In the genomic region with DNA sequence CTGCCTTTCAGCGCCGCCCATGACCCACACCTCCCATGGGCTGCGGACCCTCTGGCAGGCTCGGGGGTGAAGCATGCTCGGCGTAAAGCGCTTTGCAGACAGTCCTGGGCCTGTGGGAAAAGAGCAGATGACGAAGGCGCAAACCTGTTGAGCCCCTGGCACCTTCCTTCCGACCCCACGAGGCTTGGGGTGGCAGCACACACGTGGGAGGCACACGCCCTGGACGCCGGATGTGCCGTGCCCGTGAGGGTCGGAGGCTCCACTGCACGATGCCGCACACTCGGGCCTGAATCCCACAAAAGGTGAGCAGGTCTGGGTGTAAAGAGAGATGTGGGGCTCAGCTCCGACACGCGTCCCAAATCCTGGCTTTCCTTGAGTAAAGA, we compare ENCODE assay signal across 13 cellular contexts.
DNase-seq lines count a peak whose midpoint lies in the region; ATAC-seq and TF ChIP-seq lines count a peak whose summit lies in the region.
"Had no signal": no experiment of that assay in that cellular context is flagged by ENCODE, and none has a peak within 500 bp of the region (broad histone marks: within the 10 kb centered on the region; RNA-seq: fewer than 3 reads in every experiment).

No MANE protein-coding gene starts in this region.

- no peaks in the 10 kb centered on the region for H3K36me3 Mint-ChIP-seq in WTC11

- no peaks in the 10 kb centered on the region for H3K79me2 ChIP-seq in GM23248 (ENCODE audit: insufficient read depth)

- no peak overlapping the region for H3K4me3 Mint-ChIP-seq in WTC11
- H3K4me3 Mint-ChIP-seq: CD4-positive, alpha-beta memory T cell had no signal

- no peak overlapping the region for H2AFZ ChIP-seq in GM23248

- no peaks in the 10 kb centered on the region for H3K27me3 Mint-ChIP-seq in WTC11 (ENCODE audit: low read depth)
- H3K27me3 Mint-ChIP-seq: CD4-positive, alpha-beta memory T cell had no signal

- no peak for TF ChIP-seq CTCF in left ventricle myocardium inferior (IDR thresholded peaks at IDR 0.05; ENCODE audit: borderline replicate concordance)
- no peak for TF ChIP-seq CTCF in WTC11 (IDR thresholded peaks at IDR 0.05)
- TF ChIP-seq CTCF in lower lobe of right lung (IDR thresholded peaks at IDR 0.05), result no peak
- no peak for TF ChIP-seq CTCF in GM10248 (IDR thresholded peaks at IDR 0.05; ENCODE audit: control extremely low read depth, extremely low read depth, low read depth, missing control alignments)

- peak overlapping the region; percentile 57; the same call in 1 of the 2 replicates for H3K27ac Mint-ChIP-seq in WTC11

- CTCF ChIA-PET in WTC11 (lab: Charles Lee), result no interaction called here
- CTCF ChIA-PET in GM10248 (lab: Yijun Ruan, JAX), result no interaction called here

- H3K27ac ChIP-seq in left ventricle myocardium inferior (replicated peaks), result no peak overlapping the region
- H3K27ac ChIP-seq in lower lobe of right lung, result no peak overlapping the region
- no peak overlapping the region for H3K27ac ChIP-seq in GM23248
- H3K27ac ChIP-seq: C4-2B, HL-60 had no signal

- no peaks in the 10 kb centered on the region for H3K9me3 Mint-ChIP-seq in WTC11

- H3F3A ChIP-seq in GM23248 (ENCODE audit: insufficient read depth), result no peaks in the 10 kb centered on the region

- no peaks in the 10 kb centered on the region for H3K9me3 ChIP-seq in left ventricle myocardium inferior (replicated peaks)
- no peaks in the 10 kb centered on the region for H3K9me3 ChIP-seq in lower lobe of right lung
- no peaks in the 10 kb centered on the region for H3K9me3 ChIP-seq in GM23248 (ENCODE audit: low read depth)

- no peak overlapping the region for H3K9ac ChIP-seq in GM23248

- intact Hi-C loops in left ventricle myocardium superior (cut with micrococcal nuclease), result no loop called here
- intact Hi-C loops in left ventricle myocardium inferior (cut with micrococcal nuclease), result no loop called here
- intact Hi-C loops in lower lobe of right lung (cut with DNase I), result no loop called here

- H4K20me1 ChIP-seq in GM23248 (ENCODE audit: insufficient read depth), result no peaks in the 10 kb centered on the region

- H3K27me3 ChIP-seq in left ventricle myocardium inferior (ENCODE audit: low read depth) (no peaks in the 10 kb centered on the region), lower lobe of right lung (ENCODE audit: low read depth) (no peaks in the 10 kb centered on the region), GM23248 (replicated peaks; ENCODE audit: insufficient read depth) (no peaks in the 10 kb centered on the region)

- in situ Hi-C loops in GM23248 (cut with MboI), result no loop called here

- H3K4me1 Mint-ChIP-seq in WTC11, result no peaks in the 10 kb centered on the region

- H3K36me3 ChIP-seq in left ventricle myocardium inferior, result no peaks in the 10 kb centered on the region
- H3K36me3 ChIP-seq in lower lobe of right lung, result peaks cover 12% of the 10 kb centered on the region
- no peaks in the 10 kb centered on the region for H3K36me3 ChIP-seq in GM23248 (ENCODE audit: low read depth)

- POLR2A ChIA-PET in WTC11 (lab: Charles Lee), result no interaction called here
- POLR2A ChIA-PET in GM10248 (lab: Yijun Ruan, JAX), result no interaction called here

- H3K4me2 ChIP-seq in GM23248 (ENCODE audit: unreplicated experiment), result no peak overlapping the region

- ATAC-seq in left ventricle myocardium superior (no peak), WTC11 (no peak), lower lobe of right lung (peak in 1 of 2 donors; percentile 31), HG03442 (IDR thresholded peaks at IDR 0.05; ENCODE audit: unreplicated experiment) (no peak)

- H3K4me1 ChIP-seq in left ventricle myocardium inferior, result peaks cover 5% of the 10 kb centered on the region
- H3K4me1 ChIP-seq in lower lobe of right lung, result no peaks in the 10 kb centered on the region
- H3K4me1 ChIP-seq in GM23248 (ENCODE audit: insufficient read depth), result no peaks in the 10 kb centered on the region

- no peaks in the 10 kb centered on the region for H3K9me2 ChIP-seq in GM23248 (ENCODE audit: insufficient read depth)

- WGBS in GM23248 (ENCODE audit: low coverage in 1 of 2, low lambda C conversion rate in 2 of 2, missing lambda C conversion rate in 2 of 2), 2 experiments, result 88 to 94% methylated on average over 23 to 24 of the region's 24 CpGs

- DNase-seq in left ventricle myocardium superior (peak; percentile 17), left ventricle myocardium inferior (no peak), WTC11 (ENCODE audit: low spot score) (no peak), lower lobe of right lung (peak; percentile 32), GM23248 (no peak), GM10248 (ENCODE audit: extremely low spot score) (no peak)
- DNase-seq: ACHN; CD4-positive, alpha-beta memory T cell; DMS79 treated with DMSO at 0.1 percent for 48 hours; EL had no signal

- H3K4me3 ChIP-seq in left ventricle myocardium inferior, result no peak overlapping the region
- H3K4me3 ChIP-seq in lower lobe of right lung, result no peak overlapping the region
- H3K4me3 ChIP-seq in GM23248, result no peak overlapping the region

TF ChIP-seq in WTC11, 78 proteins besides CTCF, POLR2A, EP300 and RAD21:
- TF ChIP-seq ELF4 (CRISPR knock-in tag; IDR thresholded peaks at IDR 0.05; ENCODE audit: low read depth), result no peak
- TF ChIP-seq, protein P1, sequence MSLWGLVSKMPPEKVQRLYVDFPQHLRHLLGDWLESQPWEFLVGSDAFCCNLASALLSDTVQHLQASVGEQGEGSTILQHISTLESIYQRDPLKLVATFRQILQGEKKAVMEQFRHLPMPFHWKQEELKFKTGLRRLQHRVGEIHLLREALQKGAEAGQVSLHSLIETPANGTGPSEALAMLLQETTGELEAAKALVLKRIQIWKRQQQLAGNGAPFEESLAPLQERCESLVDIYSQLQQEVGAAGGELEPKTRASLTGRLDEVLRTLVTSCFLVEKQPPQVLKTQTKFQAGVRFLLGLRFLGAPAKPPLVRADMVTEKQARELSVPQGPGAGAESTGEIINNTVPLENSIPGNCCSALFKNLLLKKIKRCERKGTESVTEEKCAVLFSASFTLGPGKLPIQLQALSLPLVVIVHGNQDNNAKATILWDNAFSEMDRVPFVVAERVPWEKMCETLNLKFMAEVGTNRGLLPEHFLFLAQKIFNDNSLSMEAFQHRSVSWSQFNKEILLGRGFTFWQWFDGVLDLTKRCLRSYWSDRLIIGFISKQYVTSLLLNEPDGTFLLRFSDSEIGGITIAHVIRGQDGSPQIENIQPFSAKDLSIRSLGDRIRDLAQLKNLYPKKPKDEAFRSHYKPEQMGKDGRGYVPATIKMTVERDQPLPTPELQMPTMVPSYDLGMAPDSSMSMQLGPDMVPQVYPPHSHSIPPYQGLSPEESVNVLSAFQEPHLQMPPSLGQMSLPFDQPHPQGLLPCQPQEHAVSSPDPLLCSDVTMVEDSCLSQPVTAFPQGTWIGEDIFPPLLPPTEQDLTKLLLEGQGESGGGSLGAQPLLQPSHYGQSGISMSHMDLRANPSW (CRISPR knock-in tag; conservative IDR thresholded peaks at IDR 0.05; ENCODE audit: low read depth), result no peak
- TF ChIP-seq, protein P2, sequence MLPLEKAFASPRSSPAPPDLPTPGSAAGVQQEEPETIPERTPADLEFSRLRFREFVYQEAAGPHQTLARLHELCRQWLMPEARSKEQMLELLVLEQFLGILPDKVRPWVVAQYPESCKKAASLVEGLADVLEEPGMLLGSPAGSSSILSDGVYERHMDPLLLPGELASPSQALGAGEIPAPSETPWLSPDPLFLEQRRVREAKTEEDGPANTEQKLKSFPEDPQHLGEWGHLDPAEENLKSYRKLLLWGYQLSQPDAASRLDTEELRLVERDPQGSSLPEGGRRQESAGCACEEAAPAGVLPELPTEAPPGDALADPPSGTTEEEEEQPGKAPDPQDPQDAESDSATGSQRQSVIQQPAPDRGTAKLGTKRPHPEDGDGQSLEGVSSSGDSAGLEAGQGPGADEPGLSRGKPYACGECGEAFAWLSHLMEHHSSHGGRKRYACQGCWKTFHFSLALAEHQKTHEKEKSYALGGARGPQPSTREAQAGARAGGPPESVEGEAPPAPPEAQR (CRISPR knock-in tag; IDR thresholded peaks at IDR 0.05), result no peak
- TF ChIP-seq ETV6 (CRISPR knock-in tag; IDR thresholded peaks at IDR 0.05), result no peak
- TF ChIP-seq ZBTB21 (CRISPR knock-in tag; IDR thresholded peaks at IDR 0.05; ENCODE audit: borderline replicate concordance), result no peak
- TF ChIP-seq, protein P3, sequence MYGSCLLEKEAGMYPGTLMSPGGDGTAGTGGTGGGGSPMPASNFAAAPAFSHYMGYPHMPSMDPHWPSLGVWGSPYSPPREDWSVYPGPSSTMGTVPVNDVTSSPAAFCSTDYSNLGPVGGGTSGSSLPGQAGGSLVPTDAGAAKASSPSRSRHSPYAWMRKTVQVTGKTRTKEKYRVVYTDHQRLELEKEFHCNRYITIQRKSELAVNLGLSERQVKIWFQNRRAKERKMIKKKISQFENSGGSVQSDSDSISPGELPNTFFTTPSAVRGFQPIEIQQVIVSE (CRISPR knock-in tag; IDR thresholded peaks at IDR 0.05; ENCODE audit: borderline replicate concordance), result no peak
- no peak for TF ChIP-seq RORB (CRISPR knock-in tag; IDR thresholded peaks at IDR 0.05)
- no peak for TF ChIP-seq ZNF416 (CRISPR knock-in tag; IDR thresholded peaks at IDR 0.05)
- TF ChIP-seq, protein P4, sequence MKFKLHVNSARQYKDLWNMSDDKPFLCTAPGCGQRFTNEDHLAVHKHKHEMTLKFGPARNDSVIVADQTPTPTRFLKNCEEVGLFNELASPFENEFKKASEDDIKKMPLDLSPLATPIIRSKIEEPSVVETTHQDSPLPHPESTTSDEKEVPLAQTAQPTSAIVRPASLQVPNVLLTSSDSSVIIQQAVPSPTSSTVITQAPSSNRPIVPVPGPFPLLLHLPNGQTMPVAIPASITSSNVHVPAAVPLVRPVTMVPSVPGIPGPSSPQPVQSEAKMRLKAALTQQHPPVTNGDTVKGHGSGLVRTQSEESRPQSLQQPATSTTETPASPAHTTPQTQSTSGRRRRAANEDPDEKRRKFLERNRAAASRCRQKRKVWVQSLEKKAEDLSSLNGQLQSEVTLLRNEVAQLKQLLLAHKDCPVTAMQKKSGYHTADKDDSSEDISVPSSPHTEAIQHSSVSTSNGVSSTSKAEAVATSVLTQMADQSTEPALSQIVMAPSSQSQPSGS (CRISPR knock-in tag; IDR thresholded peaks at IDR 0.05; ENCODE audit: borderline replicate concordance, low read depth), result no peak
- no peak for TF ChIP-seq MXD4 (CRISPR knock-in tag; IDR thresholded peaks at IDR 0.05; ENCODE audit: borderline replicate concordance)
- TF ChIP-seq NR2C2 (CRISPR knock-in tag; IDR thresholded peaks at IDR 0.05), result no peak

Comparison
In these comparisons a context has a peak if more than half of its experiments do, and no peak if none do; other contexts are left out.
1. DNase-seq: peak in left ventricle myocardium superior (single experiment) and lower lobe of right lung (single experiment); none in left ventricle myocardium inferior (single experiment), WTC11 (single experiment), GM23248 (single experiment) and GM10248 (single experiment).